18 cellular contexts compared by ENCODE assay signal in genomic region chr12:131120831-131121271, GRCh38.
"Had no signal": no experiment of that assay in that cellular context is flagged by ENCODE, and none has a peak within 500 bp of the region (broad histone marks: within the 10 kb centered on the region; RNA-seq: fewer than 3 reads in every experiment).

No MANE protein-coding gene starts in this region.

- H3K4me1 ChIP-seq: ascending aorta, lower lobe of right lung, transverse colon had no signal

- H3K9me3 ChIP-seq: ascending aorta, lower lobe of right lung, transverse colon had no signal

- H3K36me3 ChIP-seq: ascending aorta, transverse colon had no signal

- H3K4me1 Mint-ChIP-seq: activated B cell treated with CpG ODN at 0.5 μM for 24 hours; activated naive CD4-positive, alpha-beta T cell treated with anti-CD3 and anti-CD28 coated beads, Interleukin-2, amount 50 U/mL, for 24 hours had no signal

- H3K27ac Mint-ChIP-seq: activated B cell treated with CpG ODN at 0.5 μM for 24 hours; activated CD8-positive, alpha-beta T cell treated with anti-CD3 and anti-CD28 coated beads, Interleukin-2, amount 10 ng/mL, durations not matched to agents 7 days and 5 days; activated naive CD4-positive, alpha-beta T cell treated with anti-CD3 and anti-CD28 coated beads, Interleukin-2, amount 50 U/mL, for 24 hours; dendritic cell treated with granulocyte-macrophage colony-stimulating factor and Interleukin-4, amounts not matched to agents 40 ng/mL and 50 ng/mL, for 4 days; effector memory CD8-positive, alpha-beta T cell; nephron progenitor cell; T-helper 2 cell treated with Interferon-gamma antibody and Interleukin-4, amounts not matched to agents 5 μg/mL and 100 μg/mL, for 36 hours had no signal

- H3K4me3 Mint-ChIP-seq: activated B cell treated with CpG ODN at 0.5 μM for 24 hours; activated CD8-positive, alpha-beta T cell treated with anti-CD3 and anti-CD28 coated beads, Interleukin-2, amount 10 ng/mL, durations not matched to agents 7 days and 5 days; activated naive CD4-positive, alpha-beta T cell treated with anti-CD3 and anti-CD28 coated beads, Interleukin-2, amount 50 U/mL, for 24 hours; dendritic cell treated with granulocyte-macrophage colony-stimulating factor and Interleukin-4, amounts not matched to agents 40 ng/mL and 50 ng/mL, for 4 days; effector memory CD8-positive, alpha-beta T cell; nephron progenitor cell; T-helper 2 cell treated with Interferon-gamma antibody and Interleukin-4, amounts not matched to agents 5 μg/mL and 100 μg/mL, for 36 hours had no signal

- H3K27me3 ChIP-seq: ascending aorta, hepatocyte, transverse colon had no signal

- H3K9me3 Mint-ChIP-seq: activated B cell treated with CpG ODN at 0.5 μM for 24 hours; activated naive CD4-positive, alpha-beta T cell treated with anti-CD3 and anti-CD28 coated beads, Interleukin-2, amount 50 U/mL, for 24 hours; dendritic cell treated with granulocyte-macrophage colony-stimulating factor and Interleukin-4, amounts not matched to agents 40 ng/mL and 50 ng/mL, for 4 days; effector memory CD8-positive, alpha-beta T cell; nephron progenitor cell; T-helper 2 cell treated with Interferon-gamma antibody and Interleukin-4, amounts not matched to agents 5 μg/mL and 100 μg/mL, for 36 hours had no signal

- H3K36me3 Mint-ChIP-seq: activated naive CD4-positive, alpha-beta T cell treated with anti-CD3 and anti-CD28 coated beads, Interleukin-2, amount 50 U/mL, for 24 hours had no signal

- H3K27ac ChIP-seq: ascending aorta, hepatocyte, lower lobe of right lung, transverse colon had no signal

- DNase-seq: activated CD4-positive, alpha-beta T cell treated with anti-CD3 and anti-CD28 coated beads for 4 hours; activated CD8-positive, alpha-beta memory T cell treated with anti-CD3 and anti-CD28 coated beads, Interleukin-2, amount 50 U/mL, for 4 hours; activated CD8-positive, alpha-beta T cell treated with anti-CD3 and anti-CD28 coated beads, Interleukin-2, amount 10 ng/mL, durations not matched to agents 7 days and 5 days; activated gamma-delta T cell; activated T-cell treated with anti-CD3 and anti-CD28 coated beads, Interleukin-2, amount 50 U/mL, for 48 hours; effector memory CD8-positive, alpha-beta T cell; left cardiac atrium; lower lobe of right lung; nephron progenitor cell; nucleus accumbens; stimulated activated naive CD8-positive, alpha-beta T cell treated with anti-CD3 and anti-CD28 coated beads, Interleukin-15, Interleukin-2, amounts not matched to agents 100 U/mL and 50 U/mL, for 24 hours; transverse colon had no signal

- H3K4me3 ChIP-seq: ascending aorta, hepatocyte, lower lobe of right lung, transverse colon had no signal

- ATAC-seq: activated CD8-positive, alpha-beta T cell treated with anti-CD3 and anti-CD28 coated beads, Interleukin-2, amount 10 ng/mL, durations not matched to agents 7 days and 5 days; effector memory CD8-positive, alpha-beta T cell; left cardiac atrium; lower lobe of right lung; stimulated activated naive CD8-positive, alpha-beta T cell treated with anti-CD3 and anti-CD28 coated beads, Interleukin-15, Interleukin-2, amounts not matched to agents 100 U/mL and 50 U/mL, for 24 hours had no signal

- H3K27me3 Mint-ChIP-seq: activated naive CD4-positive, alpha-beta T cell treated with anti-CD3 and anti-CD28 coated beads, Interleukin-2, amount 50 U/mL, for 24 hours; dendritic cell treated with granulocyte-macrophage colony-stimulating factor and Interleukin-4, amounts not matched to agents 40 ng/mL and 50 ng/mL, for 4 days had no signal
